ENCODE assay signal across 18 cellular contexts in the genomic region with DNA sequence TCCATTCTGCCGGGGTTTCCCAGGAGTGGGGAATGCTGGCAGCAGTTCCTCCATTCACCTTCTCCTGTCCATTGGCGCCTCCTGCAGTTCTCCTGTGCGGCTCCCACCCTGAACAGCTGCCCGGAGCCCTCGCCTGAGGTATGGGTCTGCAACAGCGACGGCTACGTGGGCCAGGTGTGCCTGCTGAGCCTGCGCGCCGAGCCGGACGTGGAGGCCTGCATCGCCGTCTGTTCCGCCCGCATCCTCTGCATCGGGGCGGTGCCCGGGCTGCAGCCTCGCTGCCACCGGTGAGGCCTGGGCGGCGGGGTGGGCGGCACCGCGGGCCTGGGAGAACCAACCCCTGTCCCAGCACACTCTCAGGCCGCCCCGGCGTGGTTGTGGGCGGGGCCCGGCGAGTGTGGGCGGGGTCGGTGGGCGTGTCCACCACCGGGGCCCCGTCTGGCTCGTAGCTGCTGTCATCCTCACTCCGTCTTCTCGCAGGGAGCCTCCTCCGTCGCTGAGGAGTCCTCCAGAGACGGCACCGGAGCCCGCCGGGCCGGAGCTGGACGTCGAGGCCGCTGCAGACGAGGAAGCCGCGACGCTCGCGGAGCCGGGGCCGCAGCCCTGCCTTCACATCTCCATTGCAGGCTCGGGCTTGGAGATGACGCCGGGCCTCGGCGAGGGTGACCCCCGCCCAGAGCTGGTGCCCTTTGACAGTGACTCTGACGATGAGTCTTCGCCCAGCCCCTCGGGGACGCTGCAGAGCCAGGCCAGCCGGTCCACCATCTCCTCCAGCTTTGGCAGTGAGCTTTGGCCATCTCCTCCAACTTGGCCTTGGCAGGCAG. TPM values are rescaled to one million over a fixed set of nuclear protein-coding genes. Genes with fewer than 3 reads are reported as not detected.
DNase-seq lines count a peak whose midpoint lies in the region; ATAC-seq and TF ChIP-seq lines count a peak whose summit lies in the region.
"Had no signal": no experiment of that assay in that cellular context is flagged by ENCODE, and none has a peak within 500 bp of the region (broad histone marks: within the 10 kb centered on the region; RNA-seq: fewer than 3 reads in every experiment).

No MANE protein-coding gene starts in this region.

- CTCF ChIA-PET in CD8-positive, alpha-beta memory T cell (lab: Charles Lee) = interaction anchor here (1.3 to 14.5 kb wide), 2 partner anchors 10 to 27 kb away, joined by 4 to 119 read pairs; no protein-coding TSS in a partner anchor

- H3K9me3 ChIP-seq in CD8-positive, alpha-beta memory T cell (ENCODE audit: low read length) = no peaks in the 10 kb centered on the region
- no peaks in the 10 kb centered on the region for H3K9me3 ChIP-seq in effector memory CD4-positive, alpha-beta T cell (ENCODE audit: control insufficient read depth, low read length)
- H3K9me3 ChIP-seq: colonic mucosa had no signal

- H3K27me3 ChIP-seq in CD8-positive, alpha-beta memory T cell (ENCODE audit: insufficient read depth, low read length, poor library complexity, severe bottlenecking) = no peaks in the 10 kb centered on the region
- no peaks in the 10 kb centered on the region for H3K27me3 ChIP-seq in effector memory CD4-positive, alpha-beta T cell (replicated peaks; ENCODE audit: control insufficient read depth, insufficient read depth, low read length, poor library complexity, severe bottlenecking)
- H3K27me3 ChIP-seq: colonic mucosa had no signal

- H3K27ac Mint-ChIP-seq in CD8-positive, alpha-beta memory T cell = peak overlapping the region in 6 of 8 donors; percentile 35 to 78 (median 63)
- H3K27ac Mint-ChIP-seq in endothelial cell (ENCODE audit: unreplicated experiment) (no peak overlapping the region), nephron progenitor cell (no peak overlapping the region)
- H3K27ac Mint-ChIP-seq: type B pancreatic cell had no signal

- H3K36me3 Mint-ChIP-seq in CD8-positive, alpha-beta memory T cell = peaks cover 0 to 7% (median 0%) of the 10 kb centered on the region in 3 donors
- peaks cover 39% of the 10 kb centered on the region for H3K36me3 Mint-ChIP-seq in endothelial cell (ENCODE audit: low read depth, unreplicated experiment)
- H3K36me3 Mint-ChIP-seq in nephron progenitor cell (ENCODE audit: low read depth) = peaks cover 52% of the 10 kb centered on the region

- no peaks in the 10 kb centered on the region for H3K9me3 Mint-ChIP-seq in CD8-positive, alpha-beta memory T cell
- no peaks in the 10 kb centered on the region for H3K9me3 Mint-ChIP-seq in endothelial cell (ENCODE audit: unreplicated experiment)
- no peaks in the 10 kb centered on the region for H3K9me3 Mint-ChIP-seq in nephron progenitor cell
- H3K9me3 Mint-ChIP-seq: type B pancreatic cell had no signal

- H3K4me1 Mint-ChIP-seq in CD8-positive, alpha-beta memory T cell = peaks cover 16 to 22% (median 21%) of the 10 kb centered on the region in 3 donors
- H3K4me1 Mint-ChIP-seq in endothelial cell (ENCODE audit: unreplicated experiment) = peaks cover 13% of the 10 kb centered on the region
- H3K4me1 Mint-ChIP-seq in nephron progenitor cell = peaks cover 8% of the 10 kb centered on the region

- no peak for ATAC-seq in HG03280 (IDR thresholded peaks at IDR 0.05; ENCODE audit: unreplicated experiment)
- ATAC-seq: esophagus mucosa had no signal

- POLR2A ChIA-PET in CD8-positive, alpha-beta memory T cell (lab: Charles Lee) = no interaction called here

- TF ChIP-seq CTCF in endothelial cell (IDR thresholded peaks at IDR 0.05; ENCODE audit: unreplicated experiment) (no peak), nephron progenitor cell (IDR thresholded peaks at IDR 0.05) (no peak)

- H3K27me3 Mint-ChIP-seq in CD8-positive, alpha-beta memory T cell = peaks cover 0 to 2% of the 10 kb centered on the region in 2 donors
- H3K27me3 Mint-ChIP-seq in endothelial cell (ENCODE audit: unreplicated experiment) (peaks cover 4% of the 10 kb centered on the region), nephron progenitor cell (ENCODE audit: low read depth, poor library complexity) (peaks cover 5% of the 10 kb centered on the region)
- H3K27me3 Mint-ChIP-seq: type B pancreatic cell had no signal

- no peak for DNase-seq in CD8-positive, alpha-beta memory T cell
- peak; percentile 79 for DNase-seq in NCI-H146 (lab: John Stamatoyannopoulos, UW)
- DNase-seq in endothelial cell (ENCODE audit: low spot score) = peak; percentile 65
- DNase-seq in nephron progenitor cell = peak; percentile 90
- no peak for DNase-seq in NK-92 treated with Interleukin-12 subunit alpha and Interleukin-12 subunit beta, amount 100 ng/mL, for 24 hours (lab: John Stamatoyannopoulos, UW)
- DNase-seq in NCI-H226 = no peak
- no peak for DNase-seq in effector memory CD4-positive, alpha-beta T cell
- DNase-seq: activated effector memory CD4-positive, alpha-beta T cell treated with anti-CD3 and anti-CD28 coated beads, Interleukin-2, amount 50 U/mL, for 16 hours; aorta; colonic mucosa; GM23248; KBM-7; NCI-H1105 treated with DMSO at 0.1 percent for 48 hours; WERI-Rb-1 had no signal

- no peaks in the 10 kb centered on the region for H3K36me3 ChIP-seq in CD8-positive, alpha-beta memory T cell (ENCODE audit: insufficient read depth, low read length)
- H3K36me3 ChIP-seq in effector memory CD4-positive, alpha-beta T cell (ENCODE audit: control insufficient read depth, insufficient read depth, low read length) = no peaks in the 10 kb centered on the region

- no peak overlapping the region for H3K4me3 Mint-ChIP-seq in CD8-positive, alpha-beta memory T cell
- H3K4me3 Mint-ChIP-seq in endothelial cell (ENCODE audit: unreplicated experiment) (peak overlapping the region; percentile 7), nephron progenitor cell (no peak overlapping the region)
- H3K4me3 Mint-ChIP-seq: type B pancreatic cell had no signal

- peaks cover 16% of the 10 kb centered on the region for H3K4me1 ChIP-seq in CD8-positive, alpha-beta memory T cell (ENCODE audit: insufficient read depth, low read length)
- peaks cover 15% of the 10 kb centered on the region for H3K4me1 ChIP-seq in effector memory CD4-positive, alpha-beta T cell (ENCODE audit: control insufficient read depth, insufficient read depth, low read length, poor library complexity, severe bottlenecking)
- H3K4me1 ChIP-seq: colonic mucosa had no signal

- no peak overlapping the region for H3K4me3 ChIP-seq in CD8-positive, alpha-beta memory T cell (ENCODE audit: low read length)
- no peak overlapping the region for H3K4me3 ChIP-seq in effector memory CD4-positive, alpha-beta T cell (ENCODE audit: insufficient read depth, low read depth, low read length, poor library complexity, severe bottlenecking)
- H3K4me3 ChIP-seq: colonic mucosa, GM23248, lung had no signal

- no peak overlapping the region for H3K27ac ChIP-seq in CD8-positive, alpha-beta memory T cell (ENCODE audit: low read depth, low read length)
- H3K27ac ChIP-seq in effector memory CD4-positive, alpha-beta T cell (ENCODE audit: insufficient read depth, low read length, poor library complexity, severe bottlenecking) = no peak overlapping the region
- H3K27ac ChIP-seq: colonic mucosa, GM23248, WERI-Rb-1 had no signal

RNA-seq across cellular contexts. Expression of a gene that starts 14.0 kb away (rescaled TPM):
- total RNA-seq in CD8-positive, alpha-beta memory T cell = 10 to 100 TPM; 23.4 TPM
- polyA plus RNA-seq in CD8-positive, alpha-beta memory T cell = 7.5 TPM
- total RNA-seq in endothelial cell (ENCODE audit: unreplicated experiment) = 15.2 TPM

RNA-seq across cellular contexts. Expression of a gene that starts 54.1 kb away (rescaled TPM):
- not detected for total RNA-seq in CD8-positive, alpha-beta memory T cell
- not detected for polyA plus RNA-seq in CD8-positive, alpha-beta memory T cell
- total RNA-seq in endothelial cell (ENCODE audit: unreplicated experiment) = 93.3 TPM

Comparison
In these comparisons a context has a peak if more than half of its experiments do, and no peak if none do; other contexts are left out.
1. DNase-seq: peak in NCI-H146 (single experiment), endothelial cell (single experiment) and nephron progenitor cell (single experiment); none in CD8-positive, alpha-beta memory T cell (0 of 5), NK-92 treated with Interleukin-12 subunit alpha and Interleukin-12 subunit beta, amount 100 ng/mL, for 24 hours (single experiment), NCI-H226 (single experiment) and effector memory CD4-positive, alpha-beta T cell (0 of 3).
2. H3K27ac Mint-ChIP-seq: peak in CD8-positive, alpha-beta memory T cell (6 of 8); none in endothelial cell (single experiment) and nephron progenitor cell (single experiment).
3. RNA of a gene that starts 54.1 kb away (total RNA-seq): 93.3 TPM in endothelial cell (single experiment); not detected in CD8-positive, alpha-beta memory T cell; every median in the first group is over 10 times any median in the second.